Comparison of ENCODE assay signal across 11 cellular contexts in genomic region chr18:9916814-9917213, GRCh38. TPM values are rescaled to one million over a fixed set of nuclear protein-coding genes. Genes with fewer than 3 reads are reported as not detected.
DNase-seq lines count a peak whose midpoint lies in the region; ATAC-seq and TF ChIP-seq lines count a peak whose summit lies in the region.
"Had no signal": no experiment of that assay in that cellular context is flagged by ENCODE, and none has a peak within 500 bp of the region (broad histone marks: within the 10 kb centered on the region; RNA-seq: fewer than 3 reads in every experiment).

No MANE protein-coding gene starts in this region.

- no peaks in the 10 kb centered on the region for H3K9me2 ChIP-seq in SK-N-SH
- no peaks in the 10 kb centered on the region for H3K9me2 ChIP-seq in SU-DHL-6 (replicated peaks; ENCODE audit: insufficient read depth, low read length)

- H3K4me1 ChIP-seq in SK-N-SH (ENCODE audit: control insufficient read depth in 1 of 2, insufficient read depth in 2 of 2, low read depth in 1 of 2, low read length in 1 of 2) (peaks cover 19 to 22% of the 10 kb centered on the region in 2 experiments; a peak in 3 of 4 replicates), fibroblast of lung (ENCODE audit: control insufficient read depth, extremely low read depth, insufficient read depth, low read length) (peaks cover 10% of the 10 kb centered on the region), gastrocnemius medialis (peaks cover 66 to 67% of the 10 kb centered on the region in 2 donors)

- H3K4me2 ChIP-seq in SK-N-SH (peak overlapping the region; percentile 82; the same call in 1 of the 2 replicates), SU-DHL-6 (ENCODE audit: low read depth, low read length, poor library complexity, severe bottlenecking) (peak overlapping the region; percentile 91), fibroblast of lung (ENCODE audit: extremely low read depth, insufficient read depth, low read length) (peak overlapping the region; percentile 60)

- CTCF ChIA-PET in SK-N-SH (lab: Yijun Ruan, JAX) = no interaction called here

- ATAC-seq in SK-N-SH treated with all-trans-retinoic acid at 6 μM for 48 hours = no peak
- ATAC-seq in gastrocnemius medialis = no peak

- H3K9me3 ChIP-seq in SK-N-SH (no peaks in the 10 kb centered on the region), SU-DHL-6 (ENCODE audit: insufficient read depth, low read length) (no peaks in the 10 kb centered on the region), fibroblast of lung (ENCODE audit: control insufficient read depth, insufficient read depth, low read depth, low read length) (no peaks in the 10 kb centered on the region), gastrocnemius medialis (no peaks in the 10 kb centered on the region)

- H3K27ac ChIP-seq in SK-N-SH (ENCODE audit: low read depth in 2 of 2, low read length in 1 of 2) = peak overlapping the region in 1 of 2 experiments; percentile 82; a peak in 1 of 4 replicates
- no peak overlapping the region for H3K27ac ChIP-seq in SU-DHL-6 (ENCODE audit: low read depth, low read length)
- no peak overlapping the region for H3K27ac ChIP-seq in fibroblast of lung (ENCODE audit: insufficient read depth, low read length)
- H3K27ac ChIP-seq in gastrocnemius medialis = peak overlapping the region in 3 of 4 donors; percentile 92 to 99 (median 95)
- H3K27ac ChIP-seq: 22Rv1 had no signal

- WGBS in SK-N-SH (ENCODE audit: low lambda C conversion rate) = 94% methylated on average over 3 of the region's 3 CpGs

- TF ChIP-seq CTCF in SK-N-SH (IDR thresholded peaks at IDR 0.05) (no peak), SU-DHL-6 (IDR thresholded peaks at IDR 0.05; ENCODE audit: insufficient read depth, low read length, poor library complexity, severe bottlenecking) (no peak), fibroblast of lung (conservative IDR thresholded peaks at IDR 0.05 in 1 of 2, IDR thresholded peaks at IDR 0.05 in 1 of 2; ENCODE audit: low read depth in 1 of 2, low read length in 2 of 2) (no peak), gastrocnemius medialis (IDR thresholded peaks at IDR 0.05 in 4 of 5, conservative IDR thresholded peaks at IDR 0.05 in 1 of 5) (no peak)

- peak overlapping the region; percentile 94; the same call in 1 of the 2 replicates for H3K9ac ChIP-seq in SK-N-SH
- H3K9ac ChIP-seq in SU-DHL-6 (ENCODE audit: low read length) = peak overlapping the region; percentile 96; the same call in 1 of the 2 replicates
- H3K9ac ChIP-seq in fibroblast of lung (ENCODE audit: insufficient read depth, low read length) = no peak overlapping the region

- no peak for TF ChIP-seq EP300 in SK-N-SH (IDR thresholded peaks at IDR 0.05; ENCODE audit: borderline replicate concordance in 1 of 2, low read depth in 1 of 2, low read length in 1 of 2)

- H3F3A ChIP-seq in SK-N-SH (replicated peaks; ENCODE audit: insufficient read depth) = peaks cover 25% of the 10 kb centered on the region
- H3F3A ChIP-seq in SU-DHL-6 (ENCODE audit: insufficient read depth) = 0 out of 2 replicates have a peak, but pooled peaks cover 7% of the 10 kb centered on the region

- H2AFZ ChIP-seq in SK-N-SH (ENCODE audit: low read depth) (no peak overlapping the region), SU-DHL-6 (ENCODE audit: low read depth, low read length, severe bottlenecking) (no peak overlapping the region), fibroblast of lung (ENCODE audit: low read length) (no peak overlapping the region)

- intact Hi-C loops in gastrocnemius medialis (cut with DNase I; ENCODE audit: low total_unique reads) = loop anchor here (10.0 kb wide), 1 partner anchor 442 kb away; the partner anchor contains the start of gene RALBP1

- H3K4me3 ChIP-seq in SK-N-SH (ENCODE audit: low read depth in 2 of 2, low read length in 1 of 2) = no peak overlapping the region
- H3K4me3 ChIP-seq in SU-DHL-6 (ENCODE audit: insufficient read depth, low read length, poor library complexity, severe bottlenecking) = peak overlapping the region; percentile 61
- H3K4me3 ChIP-seq in fibroblast of lung (replicated peaks in 1 of 4; ENCODE audit: control extremely low read depth in 1 of 4, insufficient read depth in 1 of 4, low read depth in 3 of 4, low read length in 4 of 4) = peak overlapping the region in 2 of 4 experiments; percentile 77 to 98
- peak overlapping the region in 1 of 4 donors; percentile 95 for H3K4me3 ChIP-seq in gastrocnemius medialis

- POLR2A ChIA-PET in SK-N-SH (lab: Yijun Ruan, JAX) = no interaction called here

- H3K79me2 ChIP-seq in SK-N-SH (ENCODE audit: insufficient read depth) (peaks cover 77% of the 10 kb centered on the region), SU-DHL-6 (ENCODE audit: insufficient read depth, low read length) (peaks cover 77% of the 10 kb centered on the region), fibroblast of lung (ENCODE audit: control insufficient read depth, insufficient read depth, low read length) (peaks cover 78% of the 10 kb centered on the region)

- H3K27me3 ChIP-seq in SK-N-SH (ENCODE audit: insufficient read depth) = no peaks in the 10 kb centered on the region
- no peaks in the 10 kb centered on the region for H3K27me3 ChIP-seq in SU-DHL-6 (ENCODE audit: low read length)
- H3K27me3 ChIP-seq in fibroblast of lung (ENCODE audit: control insufficient read depth, insufficient read depth, low read length) = no peaks in the 10 kb centered on the region
- H3K27me3 ChIP-seq in gastrocnemius medialis = no peaks in the 10 kb centered on the region

- in situ Hi-C loops in gastrocnemius medialis (cut with MboI; ENCODE audit: low sequenced_read_pairs in 4 of 4) = loop anchor here in 2 of 4 donors (25.0 kb wide), 1 partner anchor 105 kb away; no protein-coding TSS in a partner anchor

- H4K20me1 ChIP-seq in SK-N-SH (ENCODE audit: insufficient read depth) (peaks cover 72% of the 10 kb centered on the region), SU-DHL-6 (ENCODE audit: low read depth, low read length) (peaks cover 60% of the 10 kb centered on the region), fibroblast of lung (ENCODE audit: control insufficient read depth, extremely low read depth, insufficient read depth, low read length) (peaks cover 29% of the 10 kb centered on the region)

- DNase-seq in SK-N-SH (no peak), fibroblast of lung (ENCODE audit: low read depth in 2 of 2) (no peak), gastrocnemius medialis (no peak), GM19238 (ENCODE audit: insufficient read length, low spot score) (no peak), cerebellar nuclear complex (lab: John Stamatoyannopoulos, UW) (no peak), NAMALWA (ENCODE audit: low spot score) (no peak)
- DNase-seq: GDM1 had no signal

- H3K36me3 ChIP-seq in SK-N-SH (replicated peaks in 1 of 2; ENCODE audit: control insufficient read depth in 1 of 2, insufficient read depth in 2 of 2, low read length in 1 of 2) = no peaks in the 10 kb centered on the region
- H3K36me3 ChIP-seq in SU-DHL-6 (ENCODE audit: low read length) = no peaks in the 10 kb centered on the region
- H3K36me3 ChIP-seq in fibroblast of lung (ENCODE audit: control insufficient read depth, insufficient read depth, low read length) = no peaks in the 10 kb centered on the region
- H3K36me3 ChIP-seq in gastrocnemius medialis = no peaks in the 10 kb centered on the region

- TF ChIP-seq RAD21 in SK-N-SH (IDR thresholded peaks at IDR 0.05; ENCODE audit: low read length) = no peak

- TF ChIP-seq POLR2A in gastrocnemius medialis (IDR thresholded peaks at IDR 0.05) = no peak

TF ChIP-seq in SK-N-SH, 30 proteins besides CTCF, POLR2A, EP300 and RAD21 (continues in another document):
- TF ChIP-seq TEAD4 (IDR thresholded peaks at IDR 0.05; ENCODE audit: borderline replicate concordance, insufficient read depth) (no peak), ELF1 (IDR thresholded peaks at IDR 0.05) (no peak), SMC3 (IDR thresholded peaks at IDR 0.05; ENCODE audit: low read depth, low read length) (no peak), SIN3A (IDR thresholded peaks at IDR 0.05; ENCODE audit: borderline replicate concordance, low read depth, low read length) (no peak), JUND (IDR thresholded peaks at IDR 0.05) (no peak), CHD2 (IDR thresholded peaks at IDR 0.05; ENCODE audit: low read length, partially characterized antibody) (no peak), FOXJ3 (CRISPR knock-in tag; IDR thresholded peaks at IDR 0.05) (no peak), NRF1 (IDR thresholded peaks at IDR 0.05; ENCODE audit: low read depth, low read length) (no peak)

TF ChIP-seq in SK-N-SH treated with all-trans-retinoic acid at 6 μM for 48 hours, 23 proteins besides CTCF, POLR2A, EP300 and RAD21 (continues in another document):
- TF ChIP-seq ZFP30 (CRISPR knock-in tag; IDR thresholded peaks at IDR 0.05) = no peak
- no peak for TF ChIP-seq ARNTL (CRISPR knock-in tag; IDR thresholded peaks at IDR 0.05; ENCODE audit: borderline replicate concordance, low read depth)
- no peak for TF ChIP-seq GLIS3 (CRISPR knock-in tag; IDR thresholded peaks at IDR 0.05)

RNA-seq across cellular contexts. Expression of gene VAPA, which starts 3.0 kb away (rescaled TPM):
- polyA plus RNA-seq in SK-N-SH (2012; rRNA removed) (109 and 129 TPM in 2 replicates), fibroblast of lung (420 and 425 TPM in 2 replicates)
- 167 and 214 TPM in 2 replicates for polyA plus RNA-seq in SK-N-SH (2012; cell fraction: cytosol; rRNA removed)
- polyA plus RNA-seq in SK-N-SH (2012; cell fraction: nucleus; rRNA removed) = 25.1 and 62.3 TPM in 2 replicates
- total RNA-seq in fibroblast of lung (181 and 235 TPM in 2 replicates), gastrocnemius medialis (100 to 1,000 TPM; 227 to 320 (median 243) TPM)
- 144 and 159 TPM in 2 replicates for polyA plus RNA-seq in fibroblast of lung (2012)
- polyA minus RNA-seq in fibroblast of lung (ENCODE audit: low replicate concordance) = 16.2 and 21.8 TPM in 2 replicates

RNA-seq across cellular contexts. Expression of gene TXNDC2, which starts 31.0 kb away (rescaled TPM):
- polyA plus RNA-seq in SK-N-SH (2012; rRNA removed) (0.06 and 0.07 TPM in 2 replicates), fibroblast of lung (0.11 and 0.15 TPM in 2 replicates)
- 0.08 TPM in 2 replicates for polyA plus RNA-seq in SK-N-SH (2012; cell fraction: cytosol; rRNA removed)
- polyA plus RNA-seq in SK-N-SH (2012; cell fraction: nucleus; rRNA removed) = 0.06 and 0.07 TPM in 2 replicates
- total RNA-seq in fibroblast of lung (not detected in 2 replicates), gastrocnemius medialis (not detected)
- polyA plus RNA-seq in fibroblast of lung (2012) = 0.06 and 0.12 TPM in 2 replicates
- polyA minus RNA-seq in fibroblast of lung (ENCODE audit: low replicate concordance) = not detected in 2 replicates
- total RNA-seq: HT-29 had no signal

Comparison
In these comparisons a context has a peak if more than half of its experiments do, and no peak if none do; other contexts are left out.
1. H3K27ac ChIP-seq: peak in gastrocnemius medialis (3 of 4); none in SU-DHL-6 (single experiment) and fibroblast of lung (single experiment).
2. Peak in every context shown above with its lines, with median percentiles within 50 percentile points of each other: H3K4me2 ChIP-seq.